Comparison of ENCODE assay signal across 8 cellular contexts in genomic region chr1:23098463-23099170, GRCh38.
DNase-seq lines count a peak whose midpoint lies in the region; ATAC-seq, FAIRE-seq and TF ChIP-seq lines count a peak whose summit lies in the region.

No MANE protein-coding gene starts in this region.

- H3K27ac ChIP-seq in KMS-11 (no peak overlapping the region), Peyer's patch (no peak overlapping the region), thoracic aorta (no peak overlapping the region)

- H4K20me1 ChIP-seq in KMS-11 (ENCODE audit: insufficient read depth): no peaks in the 10 kb centered on the region

- TF ChIP-seq POLR2A in Peyer's patch (IDR thresholded peaks at IDR 0.05): no peak

- TF ChIP-seq CTCF in D721Med (IDR thresholded peaks at IDR 0.05; ENCODE audit: insufficient read depth, missing control alignments) (peak; percentile 93), KMS-11 (conservative IDR thresholded peaks at IDR 0.05; ENCODE audit: low read depth, low read length) (peak; percentile 79), Peyer's patch (IDR thresholded peaks at IDR 0.05) (peak; percentile 69 to 98 (median 94)), fibroblast of mammary gland (conservative IDR thresholded peaks at IDR 0.05; ENCODE audit: control insufficient read depth, insufficient read depth, low read depth, low read length) (peak; percentile 97), nephron progenitor cell (IDR thresholded peaks at IDR 0.05) (peak; percentile 84), thoracic aorta (IDR thresholded peaks at IDR 0.05) (peak; percentile 95)

- ATAC-seq in activated T-cell treated with anti-CD3 and anti-CD28 coated beads, Interleukin-2, amount 50 U/mL, for 72 hours (replicated peaks in 1 of 2): no peak
- ATAC-seq in thoracic aorta (ENCODE audit: insufficient number of reproducible peaks, low FRiP score, low read depth) (peak; percentile 74), HG03342 (IDR thresholded peaks at IDR 0.05; ENCODE audit: unreplicated experiment) (no peak)

- no peak overlapping the region for H3K9ac ChIP-seq in KMS-11

- H3K36me3 Mint-ChIP-seq in activated T-cell treated with anti-CD3 and anti-CD28 coated beads, Interleukin-2, amount 50 U/mL, for 72 hours (ENCODE audit: insufficient read depth in 2 of 2): peaks cover 1 to 3% of the 10 kb centered on the region in 2 donors
- H3K36me3 Mint-ChIP-seq in nephron progenitor cell (ENCODE audit: low read depth): peaks cover 26% of the 10 kb centered on the region

- no peak for DNase-seq in D721Med (ENCODE audit: insufficient read length, low spot score)
- peak in 2 of 3 donors; percentile 38 to 82 for DNase-seq in Peyer's patch
- DNase-seq in activated T-cell treated with anti-CD3 and anti-CD28 coated beads, Interleukin-2, amount 50 U/mL, for 72 hours: peak; percentile 61 to 68
- peak; percentile 81 for DNase-seq in fibroblast of mammary gland (ENCODE audit: low read depth)
- DNase-seq in nephron progenitor cell: peak; percentile 52
- no peak for DNase-seq in thoracic aorta (ENCODE audit: low spot score)

- H3K4me2 ChIP-seq in KMS-11: peak overlapping the region; percentile 37

- no peaks in the 10 kb centered on the region for H3K9me3 ChIP-seq in Peyer's patch
- no peaks in the 10 kb centered on the region for H3K9me3 ChIP-seq in thoracic aorta

- peak overlapping the region in 1 of 2 donors; percentile 14 for H3K4me3 Mint-ChIP-seq in activated T-cell treated with anti-CD3 and anti-CD28 coated beads, Interleukin-2, amount 50 U/mL, for 72 hours
- H3K4me3 Mint-ChIP-seq in nephron progenitor cell: no peak overlapping the region

- no peaks in the 10 kb centered on the region for H3K79me2 ChIP-seq in KMS-11 (ENCODE audit: insufficient read depth, low read depth)

- H3K4me3 ChIP-seq in KMS-11 (IDR thresholded peaks at IDR 0.05; ENCODE audit: insufficient read depth, low read depth, low read length) (no peak overlapping the region), Peyer's patch (no peak overlapping the region), fibroblast of mammary gland (ENCODE audit: control insufficient read depth, low read depth, low read length) (no peak overlapping the region), thoracic aorta (peak overlapping the region; percentile 39)

- H3K9me3 Mint-ChIP-seq in activated T-cell treated with anti-CD3 and anti-CD28 coated beads, Interleukin-2, amount 50 U/mL, for 72 hours: no peaks in the 10 kb centered on the region
- peaks cover 5% of the 10 kb centered on the region for H3K9me3 Mint-ChIP-seq in nephron progenitor cell

- H3K4me1 Mint-ChIP-seq in activated T-cell treated with anti-CD3 and anti-CD28 coated beads, Interleukin-2, amount 50 U/mL, for 72 hours (ENCODE audit: low read depth): peaks cover 43% of the 10 kb centered on the region
- H3K4me1 Mint-ChIP-seq in nephron progenitor cell: peaks cover 33% of the 10 kb centered on the region

- FAIRE-seq in D721Med (lab: Jason Lieb, UNC): no peak

- H3K4me1 ChIP-seq in KMS-11 (ENCODE audit: low read depth, poor library complexity, severe bottlenecking) (peaks cover 32% of the 10 kb centered on the region), Peyer's patch (peaks cover 0 to 50% (median 14%) of the 10 kb centered on the region in 4 donors), thoracic aorta (ENCODE audit: control insufficient read depth in 1 of 2, low read depth in 2 of 2) (peaks cover 44 to 56% of the 10 kb centered on the region in 2 donors)

- H3K27me3 ChIP-seq in KMS-11 (ENCODE audit: insufficient read depth, low read depth): no peaks in the 10 kb centered on the region
- H3K27me3 ChIP-seq in Peyer's patch: no peaks in the 10 kb centered on the region
- no peaks in the 10 kb centered on the region for H3K27me3 ChIP-seq in thoracic aorta (replicated peaks; ENCODE audit: insufficient read depth)

- H3K27me3 Mint-ChIP-seq in activated T-cell treated with anti-CD3 and anti-CD28 coated beads, Interleukin-2, amount 50 U/mL, for 72 hours (ENCODE audit: low read depth): no peaks in the 10 kb centered on the region
- H3K27me3 Mint-ChIP-seq in nephron progenitor cell (ENCODE audit: low read depth, poor library complexity): no peaks in the 10 kb centered on the region

- H3K27ac Mint-ChIP-seq in activated T-cell treated with anti-CD3 and anti-CD28 coated beads, Interleukin-2, amount 50 U/mL, for 72 hours: peak overlapping the region; percentile 0
- no peak overlapping the region for H3K27ac Mint-ChIP-seq in nephron progenitor cell

- no peak overlapping the region for H2AFZ ChIP-seq in KMS-11 (ENCODE audit: low read depth)

- no peaks in the 10 kb centered on the region for H3K36me3 ChIP-seq in KMS-11 (ENCODE audit: insufficient read depth)
- peaks cover 0 to 10% (median 0%) of the 10 kb centered on the region in 3 donors for H3K36me3 ChIP-seq in Peyer's patch
- H3K36me3 ChIP-seq in thoracic aorta: peaks cover 8% of the 10 kb centered on the region

Comparison
In these comparisons a context has a peak if more than half of its experiments do, and no peak if none do; other contexts are left out.
1. DNase-seq: peak in Peyer's patch (2 of 3), activated T-cell treated with anti-CD3 and anti-CD28 coated beads, Interleukin-2, amount 50 U/mL, for 72 hours (2 of 2), fibroblast of mammary gland (single experiment) and nephron progenitor cell (single experiment); none in D721Med (single experiment) and thoracic aorta (single experiment).
2. Peak in every context shown above with its lines, with median percentiles within 50 percentile points of each other: CTCF ChIP-seq.